ENCODE assay signal across 1 cellular context in the genomic region with DNA sequence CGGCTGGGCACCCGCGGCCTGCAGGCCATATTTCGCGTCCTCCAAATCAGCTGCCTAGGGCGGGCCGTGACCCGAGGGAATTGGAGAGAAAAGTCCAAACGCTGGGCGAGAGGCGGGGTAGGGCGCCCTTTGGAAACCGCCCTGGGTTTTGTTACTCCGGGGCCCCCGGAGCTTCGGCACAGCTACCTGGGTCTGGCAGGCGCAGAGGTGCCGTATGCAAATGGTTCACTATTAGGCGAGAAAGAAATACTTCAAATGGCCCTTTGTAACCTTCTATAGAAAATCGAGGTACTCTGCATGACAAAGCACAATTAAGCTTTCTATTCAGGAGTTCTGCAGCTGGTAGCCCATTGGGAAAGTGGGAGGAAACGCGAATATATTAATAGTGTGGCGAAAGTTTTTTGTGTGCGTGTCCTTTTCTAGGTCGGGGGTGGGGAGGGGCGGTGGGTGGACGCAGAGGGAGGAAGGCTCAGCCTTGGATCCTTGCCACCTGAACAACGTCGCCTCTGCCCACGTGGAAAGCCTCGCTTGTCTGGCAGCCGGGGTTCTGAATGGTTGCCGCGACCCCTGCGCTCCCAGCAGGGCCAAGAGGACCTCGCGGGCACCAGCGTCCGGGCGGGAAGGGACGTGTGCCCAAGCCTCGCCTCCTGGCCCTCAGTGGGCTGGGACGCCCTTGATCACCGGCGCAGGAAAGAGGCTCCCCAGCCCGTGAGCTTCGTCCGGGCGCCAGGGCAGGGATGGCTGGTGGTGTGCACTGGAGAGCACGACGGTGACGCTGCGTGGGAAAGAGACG.
TF ChIP-seq lines count a peak whose summit lies in the region.

No MANE protein-coding gene starts in this region.

TF ChIP-seq in WTC11, 78 proteins besides CTCF, POLR2A, EP300 and RAD21 (continued from another document):
- TF ChIP-seq, protein P1, sequence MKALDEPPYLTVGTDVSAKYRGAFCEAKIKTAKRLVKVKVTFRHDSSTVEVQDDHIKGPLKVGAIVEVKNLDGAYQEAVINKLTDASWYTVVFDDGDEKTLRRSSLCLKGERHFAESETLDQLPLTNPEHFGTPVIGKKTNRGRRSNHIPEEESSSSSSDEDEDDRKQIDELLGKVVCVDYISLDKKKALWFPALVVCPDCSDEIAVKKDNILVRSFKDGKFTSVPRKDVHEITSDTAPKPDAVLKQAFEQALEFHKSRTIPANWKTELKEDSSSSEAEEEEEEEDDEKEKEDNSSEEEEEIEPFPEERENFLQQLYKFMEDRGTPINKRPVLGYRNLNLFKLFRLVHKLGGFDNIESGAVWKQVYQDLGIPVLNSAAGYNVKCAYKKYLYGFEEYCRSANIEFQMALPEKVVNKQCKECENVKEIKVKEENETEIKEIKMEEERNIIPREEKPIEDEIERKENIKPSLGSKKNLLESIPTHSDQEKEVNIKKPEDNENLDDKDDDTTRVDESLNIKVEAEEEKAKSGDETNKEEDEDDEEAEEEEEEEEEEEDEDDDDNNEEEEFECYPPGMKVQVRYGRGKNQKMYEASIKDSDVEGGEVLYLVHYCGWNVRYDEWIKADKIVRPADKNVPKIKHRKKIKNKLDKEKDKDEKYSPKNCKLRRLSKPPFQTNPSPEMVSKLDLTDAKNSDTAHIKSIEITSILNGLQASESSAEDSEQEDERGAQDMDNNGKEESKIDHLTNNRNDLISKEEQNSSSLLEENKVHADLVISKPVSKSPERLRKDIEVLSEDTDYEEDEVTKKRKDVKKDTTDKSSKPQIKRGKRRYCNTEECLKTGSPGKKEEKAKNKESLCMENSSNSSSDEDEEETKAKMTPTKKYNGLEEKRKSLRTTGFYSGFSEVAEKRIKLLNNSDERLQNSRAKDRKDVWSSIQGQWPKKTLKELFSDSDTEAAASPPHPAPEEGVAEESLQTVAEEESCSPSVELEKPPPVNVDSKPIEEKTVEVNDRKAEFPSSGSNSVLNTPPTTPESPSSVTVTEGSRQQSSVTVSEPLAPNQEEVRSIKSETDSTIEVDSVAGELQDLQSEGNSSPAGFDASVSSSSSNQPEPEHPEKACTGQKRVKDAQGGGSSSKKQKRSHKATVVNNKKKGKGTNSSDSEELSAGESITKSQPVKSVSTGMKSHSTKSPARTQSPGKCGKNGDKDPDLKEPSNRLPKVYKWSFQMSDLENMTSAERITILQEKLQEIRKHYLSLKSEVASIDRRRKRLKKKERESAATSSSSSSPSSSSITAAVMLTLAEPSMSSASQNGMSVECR (CRISPR knock-in tag; IDR thresholded peaks at IDR 0.05; ENCODE audit: borderline replicate concordance): peak; percentile 53; the same call in 1 of the 2 replicates
- TF ChIP-seq ZNF219 (CRISPR knock-in tag; IDR thresholded peaks at IDR 0.05; ENCODE audit: borderline replicate concordance) (0 out of 2 replicates have a peak, but pooled peaks have one; percentile 57), ATF1 (CRISPR knock-in tag; IDR thresholded peaks at IDR 0.05) (0 out of 2 replicates have a peak, but pooled peaks have one; percentile 73), NFYB (CRISPR knock-in tag; conservative IDR thresholded peaks at IDR 0.05; ENCODE audit: low read depth) (0 out of 2 replicates have a peak, but pooled peaks have one; percentile 9), NFE2L1 (CRISPR knock-in tag; IDR thresholded peaks at IDR 0.05) (peak; percentile 76; the same call in 1 of the 2 replicates), ZNF423 (CRISPR knock-in tag; IDR thresholded peaks at IDR 0.05) (peak; percentile 80; the same call in 1 of the 2 replicates), CBFB (CRISPR knock-in tag; IDR thresholded peaks at IDR 0.05; ENCODE audit: low read depth) (no peak), NR2C2 (CRISPR knock-in tag; IDR thresholded peaks at IDR 0.05) (no peak)
- TF ChIP-seq, protein P2, sequence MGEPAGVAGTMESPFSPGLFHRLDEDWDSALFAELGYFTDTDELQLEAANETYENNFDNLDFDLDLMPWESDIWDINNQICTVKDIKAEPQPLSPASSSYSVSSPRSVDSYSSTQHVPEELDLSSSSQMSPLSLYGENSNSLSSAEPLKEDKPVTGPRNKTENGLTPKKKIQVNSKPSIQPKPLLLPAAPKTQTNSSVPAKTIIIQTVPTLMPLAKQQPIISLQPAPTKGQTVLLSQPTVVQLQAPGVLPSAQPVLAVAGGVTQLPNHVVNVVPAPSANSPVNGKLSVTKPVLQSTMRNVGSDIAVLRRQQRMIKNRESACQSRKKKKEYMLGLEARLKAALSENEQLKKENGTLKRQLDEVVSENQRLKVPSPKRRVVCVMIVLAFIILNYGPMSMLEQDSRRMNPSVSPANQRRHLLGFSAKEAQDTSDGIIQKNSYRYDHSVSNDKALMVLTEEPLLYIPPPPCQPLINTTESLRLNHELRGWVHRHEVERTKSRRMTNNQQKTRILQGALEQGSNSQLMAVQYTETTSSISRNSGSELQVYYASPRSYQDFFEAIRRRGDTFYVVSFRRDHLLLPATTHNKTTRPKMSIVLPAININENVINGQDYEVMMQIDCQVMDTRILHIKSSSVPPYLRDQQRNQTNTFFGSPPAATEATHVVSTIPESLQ (CRISPR knock-in tag; IDR thresholded peaks at IDR 0.05): no peak
- TF ChIP-seq, protein P3, sequence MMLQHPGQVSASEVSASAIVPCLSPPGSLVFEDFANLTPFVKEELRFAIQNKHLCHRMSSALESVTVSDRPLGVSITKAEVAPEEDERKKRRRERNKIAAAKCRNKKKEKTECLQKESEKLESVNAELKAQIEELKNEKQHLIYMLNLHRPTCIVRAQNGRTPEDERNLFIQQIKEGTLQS (CRISPR knock-in tag; conservative IDR thresholded peaks at IDR 0.05): 0 out of 2 replicates have a peak, but pooled peaks have one; percentile 33
- TF ChIP-seq, protein P4, sequence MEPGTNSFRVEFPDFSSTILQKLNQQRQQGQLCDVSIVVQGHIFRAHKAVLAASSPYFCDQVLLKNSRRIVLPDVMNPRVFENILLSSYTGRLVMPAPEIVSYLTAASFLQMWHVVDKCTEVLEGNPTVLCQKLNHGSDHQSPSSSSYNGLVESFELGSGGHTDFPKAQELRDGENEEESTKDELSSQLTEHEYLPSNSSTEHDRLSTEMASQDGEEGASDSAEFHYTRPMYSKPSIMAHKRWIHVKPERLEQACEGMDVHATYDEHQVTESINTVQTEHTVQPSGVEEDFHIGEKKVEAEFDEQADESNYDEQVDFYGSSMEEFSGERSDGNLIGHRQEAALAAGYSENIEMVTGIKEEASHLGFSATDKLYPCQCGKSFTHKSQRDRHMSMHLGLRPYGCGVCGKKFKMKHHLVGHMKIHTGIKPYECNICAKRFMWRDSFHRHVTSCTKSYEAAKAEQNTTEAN (CRISPR knock-in tag; IDR thresholded peaks at IDR 0.05): peak; percentile 58; the same call in 1 of the 2 replicates
- TF ChIP-seq, protein P5, sequence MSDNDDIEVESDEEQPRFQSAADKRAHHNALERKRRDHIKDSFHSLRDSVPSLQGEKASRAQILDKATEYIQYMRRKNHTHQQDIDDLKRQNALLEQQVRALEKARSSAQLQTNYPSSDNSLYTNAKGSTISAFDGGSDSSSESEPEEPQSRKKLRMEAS (CRISPR knock-in tag; IDR thresholded peaks at IDR 0.05): peak; percentile 86
TF ChIP-seq in WTC11: peak in this region for 15.
